ENCODE assay signal across 8 cellular contexts in genomic region chr3:46693038-46693896, GRCh38. TPM values are rescaled to one million over a fixed set of nuclear protein-coding genes. Genes with fewer than 3 reads are reported as not detected.
DNase-seq lines count a peak whose midpoint lies in the region; ATAC-seq and TF ChIP-seq lines count a peak whose summit lies in the region.

A gene with protein sequence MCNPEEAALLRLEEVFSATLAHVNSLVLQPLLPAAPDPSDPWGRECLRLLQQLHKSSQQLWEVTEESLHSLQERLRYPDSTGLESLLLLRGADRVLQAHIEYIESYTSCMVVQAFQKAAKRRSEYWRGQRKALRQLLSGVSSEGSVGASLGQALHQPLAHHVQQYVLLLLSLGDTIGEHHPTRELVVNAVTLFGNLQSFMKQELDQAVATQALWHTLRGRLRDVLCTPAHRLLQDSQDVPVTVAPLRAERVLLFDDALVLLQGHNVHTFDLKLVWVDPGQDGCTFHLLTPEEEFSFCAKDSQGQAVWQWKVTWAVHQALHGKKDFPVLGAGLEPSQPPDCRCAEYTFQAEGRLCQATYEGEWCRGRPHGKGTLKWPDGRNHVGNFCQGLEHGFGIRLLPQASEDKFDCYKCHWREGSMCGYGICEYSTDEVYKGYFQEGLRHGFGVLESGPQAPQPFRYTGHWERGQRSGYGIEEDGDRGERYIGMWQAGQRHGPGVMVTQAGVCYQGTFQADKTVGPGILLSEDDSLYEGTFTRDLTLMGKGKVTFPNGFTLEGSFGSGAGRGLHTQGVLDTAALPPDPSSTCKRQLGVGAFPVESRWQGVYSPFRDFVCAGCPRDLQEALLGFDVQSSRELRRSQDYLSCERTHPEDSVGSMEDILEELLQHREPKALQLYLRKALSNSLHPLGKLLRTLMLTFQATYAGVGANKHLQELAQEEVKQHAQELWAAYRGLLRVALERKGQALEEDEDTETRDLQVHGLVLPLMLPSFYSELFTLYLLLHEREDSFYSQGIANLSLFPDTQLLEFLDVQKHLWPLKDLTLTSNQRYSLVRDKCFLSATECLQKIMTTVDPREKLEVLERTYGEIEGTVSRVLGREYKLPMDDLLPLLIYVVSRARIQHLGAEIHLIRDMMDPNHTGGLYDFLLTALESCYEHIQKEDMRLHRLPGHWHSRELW (minus strand): TSS chr3:46693679. CDS start chr3:46689440, 4,239 bp downstream.

- H3K4me3 Mint-ChIP-seq in Calu3 (ENCODE audit: low read depth, unreplicated experiment): peak within 1 kb of the TSS; percentile 93
- H3K4me3 Mint-ChIP-seq in naive thymus-derived CD4-positive, alpha-beta T cell: peak within 1 kb of the TSS; percentile 85 to 96 (median 94)

- H3K27ac ChIP-seq in epithelial cell of prostate: peak within 1 kb of the TSS; percentile 100
- H3K27ac ChIP-seq in naive thymus-derived CD4-positive, alpha-beta T cell (ENCODE audit: low read depth, low read length): peak within 1 kb of the TSS; percentile 79

- intact Hi-C loops in Calu3 (cut with micrococcal nuclease; ENCODE audit: unreplicated experiment): no loop called here
- intact Hi-C loops in naive thymus-derived CD4-positive, alpha-beta T cell (cut with micrococcal nuclease): loop anchor here in 1 of 2 donors (2.0 to 10.0 kb wide), 7 partner anchors 62 to 688 kb away; partner anchors contain the start of genes CCDC12, KIF9, KLHL18 and NBEAL2

- peaks cover 32 to 73% of the 10 kb centered on the region in 2 donors for H3K4me1 ChIP-seq in naive thymus-derived CD4-positive, alpha-beta T cell (ENCODE audit: control insufficient read depth in 2 of 2, insufficient read depth in 2 of 2, low read length in 2 of 2)

- no peaks in the 10 kb centered on the region for H3K36me3 ChIP-seq in MG63
- peaks cover 0 to 10% (median 0%) of the 10 kb centered on the region in 3 experiments for H3K36me3 ChIP-seq in naive thymus-derived CD4-positive, alpha-beta T cell (ENCODE audit: control insufficient read depth in 2 of 3, insufficient read depth in 3 of 3, low read length in 3 of 3)

- TF ChIP-seq CTCF in Calu3 (IDR thresholded peaks at IDR 0.05; ENCODE audit: unreplicated experiment): no peak

- no peaks in the 10 kb centered on the region for H3K27me3 ChIP-seq in MG63
- no peaks in the 10 kb centered on the region for H3K27me3 ChIP-seq in naive thymus-derived CD4-positive, alpha-beta T cell (ENCODE audit: control insufficient read depth in 2 of 2, insufficient read depth in 2 of 2, low read length in 2 of 2)

- peak within 1 kb of the TSS; percentile 48 for H3K4me3 ChIP-seq in MG63
- peak within 1 kb of the TSS; percentile 81 for H3K4me3 ChIP-seq in naive thymus-derived CD4-positive, alpha-beta T cell (ENCODE audit: low read length)

- H3K36me3 Mint-ChIP-seq in Calu3 (ENCODE audit: insufficient read depth, unreplicated experiment): peaks cover 28% of the 10 kb centered on the region
- H3K36me3 Mint-ChIP-seq in naive thymus-derived CD4-positive, alpha-beta T cell: no peaks in the 10 kb centered on the region

- DNase-seq in Calu3 (peak; percentile 73), MG63 (peak; percentile 12), activated T-cell treated with anti-CD3 and anti-CD28 coated beads for 24 hours (ENCODE audit: low read depth) (peak; percentile 48), epithelial cell of prostate (ENCODE audit: low read depth, low spot score) (no peak), NCI-H2196 (lab: John Stamatoyannopoulos, UW; ENCODE audit: unreplicated experiment) (no peak), NCI-H2081 (lab: John Stamatoyannopoulos, UW) (no peak)
- peak; percentile 62 to 79 (median 73) for DNase-seq in naive thymus-derived CD4-positive, alpha-beta T cell
- DNase-seq in stimulated activated naive CD8-positive, alpha-beta T cell treated with anti-CD3 and anti-CD28 coated beads, Interleukin-15, Interleukin-2, amounts not matched to agents 100 U/mL and 50 U/mL, for 24 hours: peak; percentile 58

- no peaks in the 10 kb centered on the region for H3K27me3 Mint-ChIP-seq in Calu3 (ENCODE audit: unreplicated experiment)
- peaks cover 0 to 32% (median 0%) of the 10 kb centered on the region in 5 donors for H3K27me3 Mint-ChIP-seq in naive thymus-derived CD4-positive, alpha-beta T cell

- peak; percentile 88 for ATAC-seq in naive thymus-derived CD4-positive, alpha-beta T cell
- peak; percentile 51 for ATAC-seq in stimulated activated naive CD8-positive, alpha-beta T cell treated with anti-CD3 and anti-CD28 coated beads, Interleukin-15, Interleukin-2, amounts not matched to agents 100 U/mL and 50 U/mL, for 24 hours

- no peaks in the 10 kb centered on the region for H3K9me3 Mint-ChIP-seq in Calu3 (ENCODE audit: low read depth, unreplicated experiment)
- peaks cover 0 to 2% (median 0%) of the 10 kb centered on the region in 11 donors for H3K9me3 Mint-ChIP-seq in naive thymus-derived CD4-positive, alpha-beta T cell

- CTCF ChIA-PET in Calu3 (lab: Charles Lee): interaction anchor here (0.7 to 1.1 kb wide), 6 partner anchors 9 to 574 kb away, joined by 3 to 4 read pairs (median 3); no protein-coding TSS in a partner anchor
- CTCF ChIA-PET in naive thymus-derived CD4-positive, alpha-beta T cell (lab: Charles Lee): no interaction called here

- H3K9me3 ChIP-seq in MG63: no peaks in the 10 kb centered on the region
- no peaks in the 10 kb centered on the region for H3K9me3 ChIP-seq in naive thymus-derived CD4-positive, alpha-beta T cell (ENCODE audit: control insufficient read depth in 2 of 3, low read length in 3 of 3)

- no TSS peak for BruUV-seq in Calu3 (replicated peaks; lab: Mats Ljungman, UMichigan)

- POLR2A ChIA-PET in naive thymus-derived CD4-positive, alpha-beta T cell (lab: Charles Lee): interaction anchor here (0.6 to 1.6 kb wide), 5 partner anchors 9 to 670 kb away, joined by 3 to 7 read pairs (median 4); no protein-coding TSS in a partner anchor

- peak within 1 kb of the TSS; percentile 96 for H3K27ac Mint-ChIP-seq in Calu3 (ENCODE audit: unreplicated experiment)
- H3K27ac Mint-ChIP-seq in naive thymus-derived CD4-positive, alpha-beta T cell: peak within 1 kb of the TSS; percentile 42 to 96 (median 92)

- H3K4me1 Mint-ChIP-seq in Calu3 (ENCODE audit: low read depth, unreplicated experiment): peaks cover 24% of the 10 kb centered on the region
- H3K4me1 Mint-ChIP-seq in naive thymus-derived CD4-positive, alpha-beta T cell: peaks cover 32 to 86% (median 70%) of the 10 kb centered on the region in 7 donors

RNA-seq across cellular contexts. Expression of the gene that starts here (rescaled TPM):
- 39.6 and 46.7 TPM in 2 replicates for total RNA-seq in Calu3 (2022)
- 0.69 and 1.2 TPM in 2 replicates for total RNA-seq in MG63 (2014; rRNA removed; shearing (Covaris generic); ENCODE audit: low replicate concordance)
- 10 to 100 TPM in 4 of 5 experiments, 1 to 10 TPM in 1; 4.2 to 41.5 (median 31.1) TPM for total RNA-seq in naive thymus-derived CD4-positive, alpha-beta T cell
- 10 to 100 TPM in 1 of 2 donors, 1 to 10 TPM in 1; 6.2 to 12.6 TPM for polyA plus RNA-seq in naive thymus-derived CD4-positive, alpha-beta T cell

Comparison
In these comparisons a context has a peak if more than half of its experiments do, and no peak if none do; other contexts are left out.
1. DNase-seq: peak in Calu3 (single experiment), MG63 (single experiment), activated T-cell treated with anti-CD3 and anti-CD28 coated beads for 24 hours (single experiment), naive thymus-derived CD4-positive, alpha-beta T cell (9 of 9) and stimulated activated naive CD8-positive, alpha-beta T cell treated with anti-CD3 and anti-CD28 coated beads, Interleukin-15, Interleukin-2, amounts not matched to agents 100 U/mL and 50 U/mL, for 24 hours (single experiment); none in epithelial cell of prostate (single experiment), NCI-H2196 (single experiment) and NCI-H2081 (0 of 2).